ENCODE assay signal across 2 cellular contexts in genomic region chr20:23532533-23532932, GRCh38.
TF ChIP-seq lines count a peak whose summit lies in the region.

No MANE protein-coding gene starts in this region.

TF ChIP-seq in GM23338, 12 proteins besides CTCF, POLR2A, EP300 and RAD21:
- no peak for TF ChIP-seq STAT1 (IDR thresholded peaks at IDR 0.05; ENCODE audit: unreplicated experiment)
- TF ChIP-seq ZNF114 (CRISPR knock-in tag; IDR thresholded peaks at IDR 0.05), result no peak
- TF ChIP-seq, protein P1, sequence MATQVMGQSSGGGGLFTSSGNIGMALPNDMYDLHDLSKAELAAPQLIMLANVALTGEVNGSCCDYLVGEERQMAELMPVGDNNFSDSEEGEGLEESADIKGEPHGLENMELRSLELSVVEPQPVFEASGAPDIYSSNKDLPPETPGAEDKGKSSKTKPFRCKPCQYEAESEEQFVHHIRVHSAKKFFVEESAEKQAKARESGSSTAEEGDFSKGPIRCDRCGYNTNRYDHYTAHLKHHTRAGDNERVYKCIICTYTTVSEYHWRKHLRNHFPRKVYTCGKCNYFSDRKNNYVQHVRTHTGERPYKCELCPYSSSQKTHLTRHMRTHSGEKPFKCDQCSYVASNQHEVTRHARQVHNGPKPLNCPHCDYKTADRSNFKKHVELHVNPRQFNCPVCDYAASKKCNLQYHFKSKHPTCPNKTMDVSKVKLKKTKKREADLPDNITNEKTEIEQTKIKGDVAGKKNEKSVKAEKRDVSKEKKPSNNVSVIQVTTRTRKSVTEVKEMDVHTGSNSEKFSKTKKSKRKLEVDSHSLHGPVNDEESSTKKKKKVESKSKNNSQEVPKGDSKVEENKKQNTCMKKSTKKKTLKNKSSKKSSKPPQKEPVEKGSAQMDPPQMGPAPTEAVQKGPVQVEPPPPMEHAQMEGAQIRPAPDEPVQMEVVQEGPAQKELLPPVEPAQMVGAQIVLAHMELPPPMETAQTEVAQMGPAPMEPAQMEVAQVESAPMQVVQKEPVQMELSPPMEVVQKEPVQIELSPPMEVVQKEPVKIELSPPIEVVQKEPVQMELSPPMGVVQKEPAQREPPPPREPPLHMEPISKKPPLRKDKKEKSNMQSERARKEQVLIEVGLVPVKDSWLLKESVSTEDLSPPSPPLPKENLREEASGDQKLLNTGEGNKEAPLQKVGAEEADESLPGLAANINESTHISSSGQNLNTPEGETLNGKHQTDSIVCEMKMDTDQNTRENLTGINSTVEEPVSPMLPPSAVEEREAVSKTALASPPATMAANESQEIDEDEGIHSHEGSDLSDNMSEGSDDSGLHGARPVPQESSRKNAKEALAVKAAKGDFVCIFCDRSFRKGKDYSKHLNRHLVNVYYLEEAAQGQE (IDR thresholded peaks at IDR 0.05; ENCODE audit: unreplicated experiment), result no peak
- no peak for TF ChIP-seq NANOG (IDR thresholded peaks at IDR 0.05; ENCODE audit: borderline replicate concordance)
- no peak for TF ChIP-seq CREB1 (CRISPR knock-in tag; IDR thresholded peaks at IDR 0.05; ENCODE audit: low read depth)
- TF ChIP-seq, protein P2, sequence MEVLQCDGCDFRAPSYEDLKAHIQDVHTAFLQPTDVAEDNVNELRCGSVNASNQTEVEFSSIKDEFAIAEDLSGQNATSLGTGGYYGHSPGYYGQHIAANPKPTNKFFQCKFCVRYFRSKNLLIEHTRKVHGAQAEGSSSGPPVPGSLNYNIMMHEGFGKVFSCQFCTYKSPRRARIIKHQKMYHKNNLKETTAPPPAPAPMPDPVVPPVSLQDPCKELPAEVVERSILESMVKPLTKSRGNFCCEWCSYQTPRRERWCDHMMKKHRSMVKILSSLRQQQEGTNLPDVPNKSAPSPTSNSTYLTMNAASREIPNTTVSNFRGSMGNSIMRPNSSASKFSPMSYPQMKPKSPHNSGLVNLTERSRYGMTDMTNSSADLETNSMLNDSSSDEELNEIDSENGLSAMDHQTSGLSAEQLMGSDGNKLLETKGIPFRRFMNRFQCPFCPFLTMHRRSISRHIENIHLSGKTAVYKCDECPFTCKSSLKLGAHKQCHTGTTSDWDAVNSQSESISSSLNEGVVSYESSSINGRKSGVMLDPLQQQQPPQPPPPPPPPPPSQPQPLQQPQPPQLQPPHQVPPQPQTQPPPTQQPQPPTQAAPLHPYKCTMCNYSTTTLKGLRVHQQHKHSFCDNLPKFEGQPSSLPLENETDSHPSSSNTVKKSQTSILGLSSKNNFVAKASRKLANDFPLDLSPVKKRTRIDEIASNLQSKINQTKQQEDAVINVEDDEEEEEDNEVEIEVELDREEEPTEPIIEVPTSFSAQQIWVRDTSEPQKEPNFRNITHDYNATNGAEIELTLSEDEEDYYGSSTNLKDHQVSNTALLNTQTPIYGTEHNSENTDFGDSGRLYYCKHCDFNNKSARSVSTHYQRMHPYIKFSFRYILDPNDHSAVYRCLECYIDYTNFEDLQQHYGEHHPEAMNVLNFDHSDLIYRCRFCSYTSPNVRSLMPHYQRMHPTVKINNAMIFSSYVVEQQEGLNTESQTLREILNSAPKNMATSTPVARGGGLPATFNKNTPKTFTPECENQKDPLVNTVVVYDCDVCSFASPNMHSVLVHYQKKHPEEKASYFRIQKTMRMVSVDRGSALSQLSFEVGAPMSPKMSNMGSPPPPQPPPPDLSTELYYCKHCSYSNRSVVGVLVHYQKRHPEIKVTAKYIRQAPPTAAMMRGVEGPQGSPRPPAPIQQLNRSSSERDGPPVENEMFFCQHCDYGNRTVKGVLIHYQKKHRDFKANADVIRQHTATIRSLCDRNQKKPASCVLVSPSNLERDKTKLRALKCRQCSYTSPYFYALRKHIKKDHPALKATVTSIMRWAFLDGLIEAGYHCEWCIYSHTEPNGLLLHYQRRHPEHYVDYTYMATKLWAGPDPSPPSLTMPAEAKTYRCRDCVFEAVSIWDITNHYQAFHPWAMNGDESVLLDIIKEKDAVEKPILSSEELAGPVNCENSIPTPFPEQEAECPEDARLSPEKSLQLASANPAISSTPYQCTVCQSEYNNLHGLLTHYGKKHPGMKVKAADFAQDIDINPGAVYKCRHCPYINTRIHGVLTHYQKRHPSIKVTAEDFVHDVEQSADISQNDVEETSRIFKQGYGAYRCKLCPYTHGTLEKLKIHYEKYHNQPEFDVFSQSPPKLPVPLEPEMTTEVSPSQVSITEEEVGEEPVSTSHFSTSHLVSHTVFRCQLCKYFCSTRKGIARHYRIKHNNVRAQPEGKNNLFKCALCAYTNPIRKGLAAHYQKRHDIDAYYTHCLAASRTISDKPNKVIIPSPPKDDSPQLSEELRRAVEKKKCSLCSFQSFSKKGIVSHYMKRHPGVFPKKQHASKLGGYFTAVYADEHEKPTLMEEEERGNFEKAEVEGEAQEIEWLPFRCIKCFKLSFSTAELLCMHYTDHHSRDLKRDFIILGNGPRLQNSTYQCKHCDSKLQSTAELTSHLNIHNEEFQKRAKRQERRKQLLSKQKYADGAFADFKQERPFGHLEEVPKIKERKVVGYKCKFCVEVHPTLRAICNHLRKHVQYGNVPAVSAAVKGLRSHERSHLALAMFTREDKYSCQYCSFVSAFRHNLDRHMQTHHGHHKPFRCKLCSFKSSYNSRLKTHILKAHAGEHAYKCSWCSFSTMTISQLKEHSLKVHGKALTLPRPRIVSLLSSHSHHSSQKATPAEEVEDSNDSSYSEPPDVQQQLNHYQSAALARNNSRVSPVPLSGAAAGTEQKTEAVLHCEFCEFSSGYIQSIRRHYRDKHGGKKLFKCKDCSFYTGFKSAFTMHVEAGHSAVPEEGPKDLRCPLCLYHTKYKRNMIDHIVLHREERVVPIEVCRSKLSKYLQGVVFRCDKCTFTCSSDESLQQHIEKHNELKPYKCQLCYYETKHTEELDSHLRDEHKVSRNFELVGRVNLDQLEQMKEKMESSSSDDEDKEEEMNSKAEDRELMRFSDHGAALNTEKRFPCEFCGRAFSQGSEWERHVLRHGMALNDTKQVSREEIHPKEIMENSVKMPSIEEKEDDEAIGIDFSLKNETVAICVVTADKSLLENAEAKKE (CRISPR knock-in tag; IDR thresholded peaks at IDR 0.05), result no peak
- no peak for TF ChIP-seq EZH2phosphoT487 (IDR thresholded peaks at IDR 0.05; ENCODE audit: unreplicated experiment)
- no peak for TF ChIP-seq EZH2 (IDR thresholded peaks at IDR 0.05; ENCODE audit: low read depth, unreplicated experiment)
- TF ChIP-seq, protein P3, sequence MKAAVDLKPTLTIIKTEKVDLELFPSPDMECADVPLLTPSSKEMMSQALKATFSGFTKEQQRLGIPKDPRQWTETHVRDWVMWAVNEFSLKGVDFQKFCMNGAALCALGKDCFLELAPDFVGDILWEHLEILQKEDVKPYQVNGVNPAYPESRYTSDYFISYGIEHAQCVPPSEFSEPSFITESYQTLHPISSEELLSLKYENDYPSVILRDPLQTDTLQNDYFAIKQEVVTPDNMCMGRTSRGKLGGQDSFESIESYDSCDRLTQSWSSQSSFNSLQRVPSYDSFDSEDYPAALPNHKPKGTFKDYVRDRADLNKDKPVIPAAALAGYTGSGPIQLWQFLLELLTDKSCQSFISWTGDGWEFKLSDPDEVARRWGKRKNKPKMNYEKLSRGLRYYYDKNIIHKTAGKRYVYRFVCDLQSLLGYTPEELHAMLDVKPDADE (IDR thresholded peaks at IDR 0.05), result no peak
- TF ChIP-seq JUNB (IDR thresholded peaks at IDR 0.05; ENCODE audit: unreplicated experiment), result no peak
- TF ChIP-seq POLR2AphosphoS5 (IDR thresholded peaks at IDR 0.05; ENCODE audit: low read depth), result no peak
- TF ChIP-seq ZNF331 (CRISPR knock-in tag; IDR thresholded peaks at IDR 0.05; ENCODE audit: low read depth), result no peak

TF ChIP-seq in H1, 55 proteins besides CTCF, POLR2A, EP300 and RAD21:
- TF ChIP-seq POU5F1 (IDR thresholded peaks at IDR 0.05; ENCODE audit: low read depth, low read length), result no peak
- TF ChIP-seq BCL11A (IDR thresholded peaks at IDR 0.05; ENCODE audit: low read depth in 2 of 2, low read length in 2 of 2), result no peak
- TF ChIP-seq TAF7 (optimal IDR thresholded peaks at IDR 0.05; ENCODE audit: borderline replicate concordance, low read depth, low read length), result no peak
- TF ChIP-seq EGR1 (IDR thresholded peaks at IDR 0.05; ENCODE audit: borderline replicate concordance, low read depth, low read length), result no peak
- no peak for TF ChIP-seq BACH1 (IDR thresholded peaks at IDR 0.05; ENCODE audit: low read length)
- TF ChIP-seq RXRA (IDR thresholded peaks at IDR 0.05; ENCODE audit: insufficient read depth, low read depth, low read length), result no peak
- no peak for TF ChIP-seq CBX5 (IDR thresholded peaks at IDR 0.05; ENCODE audit: low read depth, low read length)
- TF ChIP-seq RFX5 (IDR thresholded peaks at IDR 0.05; ENCODE audit: borderline replicate concordance, low read depth, low read length), result no peak
- no peak for TF ChIP-seq CEBPB (IDR thresholded peaks at IDR 0.05; ENCODE audit: low read depth, low read length)
- TF ChIP-seq BRCA1 (IDR thresholded peaks at IDR 0.05; ENCODE audit: low read depth, low read length), result no peak
- TF ChIP-seq SP2 (IDR thresholded peaks at IDR 0.05; ENCODE audit: low read length), result no peak
- TF ChIP-seq CBX8 (IDR thresholded peaks at IDR 0.05; ENCODE audit: borderline replicate concordance, low read depth, low read length), result no peak
- TF ChIP-seq MAFK (IDR thresholded peaks at IDR 0.05; ENCODE audit: low read depth, low read length), result no peak
- no peak for TF ChIP-seq GABPA (IDR thresholded peaks at IDR 0.05; ENCODE audit: borderline replicate concordance, insufficient read depth, low read length)
- TF ChIP-seq SUZ12 (IDR thresholded peaks at IDR 0.05; ENCODE audit: low read length), result no peak
- no peak for TF ChIP-seq TCF12 (IDR thresholded peaks at IDR 0.05; ENCODE audit: low read depth, low read length)
- no peak for TF ChIP-seq CREB1 (IDR thresholded peaks at IDR 0.05)
